ENCODE assay signal across 1 cellular context in genomic region chr12:9725471-9725870, GRCh38.
TF ChIP-seq lines count a peak whose summit lies in the region.

No MANE protein-coding gene starts in this region.

TF ChIP-seq in GM23338, 12 proteins besides CTCF, POLR2A, EP300 and RAD21 (continued from another document):
- TF ChIP-seq, protein P1, sequence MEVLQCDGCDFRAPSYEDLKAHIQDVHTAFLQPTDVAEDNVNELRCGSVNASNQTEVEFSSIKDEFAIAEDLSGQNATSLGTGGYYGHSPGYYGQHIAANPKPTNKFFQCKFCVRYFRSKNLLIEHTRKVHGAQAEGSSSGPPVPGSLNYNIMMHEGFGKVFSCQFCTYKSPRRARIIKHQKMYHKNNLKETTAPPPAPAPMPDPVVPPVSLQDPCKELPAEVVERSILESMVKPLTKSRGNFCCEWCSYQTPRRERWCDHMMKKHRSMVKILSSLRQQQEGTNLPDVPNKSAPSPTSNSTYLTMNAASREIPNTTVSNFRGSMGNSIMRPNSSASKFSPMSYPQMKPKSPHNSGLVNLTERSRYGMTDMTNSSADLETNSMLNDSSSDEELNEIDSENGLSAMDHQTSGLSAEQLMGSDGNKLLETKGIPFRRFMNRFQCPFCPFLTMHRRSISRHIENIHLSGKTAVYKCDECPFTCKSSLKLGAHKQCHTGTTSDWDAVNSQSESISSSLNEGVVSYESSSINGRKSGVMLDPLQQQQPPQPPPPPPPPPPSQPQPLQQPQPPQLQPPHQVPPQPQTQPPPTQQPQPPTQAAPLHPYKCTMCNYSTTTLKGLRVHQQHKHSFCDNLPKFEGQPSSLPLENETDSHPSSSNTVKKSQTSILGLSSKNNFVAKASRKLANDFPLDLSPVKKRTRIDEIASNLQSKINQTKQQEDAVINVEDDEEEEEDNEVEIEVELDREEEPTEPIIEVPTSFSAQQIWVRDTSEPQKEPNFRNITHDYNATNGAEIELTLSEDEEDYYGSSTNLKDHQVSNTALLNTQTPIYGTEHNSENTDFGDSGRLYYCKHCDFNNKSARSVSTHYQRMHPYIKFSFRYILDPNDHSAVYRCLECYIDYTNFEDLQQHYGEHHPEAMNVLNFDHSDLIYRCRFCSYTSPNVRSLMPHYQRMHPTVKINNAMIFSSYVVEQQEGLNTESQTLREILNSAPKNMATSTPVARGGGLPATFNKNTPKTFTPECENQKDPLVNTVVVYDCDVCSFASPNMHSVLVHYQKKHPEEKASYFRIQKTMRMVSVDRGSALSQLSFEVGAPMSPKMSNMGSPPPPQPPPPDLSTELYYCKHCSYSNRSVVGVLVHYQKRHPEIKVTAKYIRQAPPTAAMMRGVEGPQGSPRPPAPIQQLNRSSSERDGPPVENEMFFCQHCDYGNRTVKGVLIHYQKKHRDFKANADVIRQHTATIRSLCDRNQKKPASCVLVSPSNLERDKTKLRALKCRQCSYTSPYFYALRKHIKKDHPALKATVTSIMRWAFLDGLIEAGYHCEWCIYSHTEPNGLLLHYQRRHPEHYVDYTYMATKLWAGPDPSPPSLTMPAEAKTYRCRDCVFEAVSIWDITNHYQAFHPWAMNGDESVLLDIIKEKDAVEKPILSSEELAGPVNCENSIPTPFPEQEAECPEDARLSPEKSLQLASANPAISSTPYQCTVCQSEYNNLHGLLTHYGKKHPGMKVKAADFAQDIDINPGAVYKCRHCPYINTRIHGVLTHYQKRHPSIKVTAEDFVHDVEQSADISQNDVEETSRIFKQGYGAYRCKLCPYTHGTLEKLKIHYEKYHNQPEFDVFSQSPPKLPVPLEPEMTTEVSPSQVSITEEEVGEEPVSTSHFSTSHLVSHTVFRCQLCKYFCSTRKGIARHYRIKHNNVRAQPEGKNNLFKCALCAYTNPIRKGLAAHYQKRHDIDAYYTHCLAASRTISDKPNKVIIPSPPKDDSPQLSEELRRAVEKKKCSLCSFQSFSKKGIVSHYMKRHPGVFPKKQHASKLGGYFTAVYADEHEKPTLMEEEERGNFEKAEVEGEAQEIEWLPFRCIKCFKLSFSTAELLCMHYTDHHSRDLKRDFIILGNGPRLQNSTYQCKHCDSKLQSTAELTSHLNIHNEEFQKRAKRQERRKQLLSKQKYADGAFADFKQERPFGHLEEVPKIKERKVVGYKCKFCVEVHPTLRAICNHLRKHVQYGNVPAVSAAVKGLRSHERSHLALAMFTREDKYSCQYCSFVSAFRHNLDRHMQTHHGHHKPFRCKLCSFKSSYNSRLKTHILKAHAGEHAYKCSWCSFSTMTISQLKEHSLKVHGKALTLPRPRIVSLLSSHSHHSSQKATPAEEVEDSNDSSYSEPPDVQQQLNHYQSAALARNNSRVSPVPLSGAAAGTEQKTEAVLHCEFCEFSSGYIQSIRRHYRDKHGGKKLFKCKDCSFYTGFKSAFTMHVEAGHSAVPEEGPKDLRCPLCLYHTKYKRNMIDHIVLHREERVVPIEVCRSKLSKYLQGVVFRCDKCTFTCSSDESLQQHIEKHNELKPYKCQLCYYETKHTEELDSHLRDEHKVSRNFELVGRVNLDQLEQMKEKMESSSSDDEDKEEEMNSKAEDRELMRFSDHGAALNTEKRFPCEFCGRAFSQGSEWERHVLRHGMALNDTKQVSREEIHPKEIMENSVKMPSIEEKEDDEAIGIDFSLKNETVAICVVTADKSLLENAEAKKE (CRISPR knock-in tag; IDR thresholded peaks at IDR 0.05): no peak
- TF ChIP-seq CREB1 (CRISPR knock-in tag; IDR thresholded peaks at IDR 0.05; ENCODE audit: low read depth): no peak
